11 cellular contexts compared by ENCODE assay signal in the genomic region with DNA sequence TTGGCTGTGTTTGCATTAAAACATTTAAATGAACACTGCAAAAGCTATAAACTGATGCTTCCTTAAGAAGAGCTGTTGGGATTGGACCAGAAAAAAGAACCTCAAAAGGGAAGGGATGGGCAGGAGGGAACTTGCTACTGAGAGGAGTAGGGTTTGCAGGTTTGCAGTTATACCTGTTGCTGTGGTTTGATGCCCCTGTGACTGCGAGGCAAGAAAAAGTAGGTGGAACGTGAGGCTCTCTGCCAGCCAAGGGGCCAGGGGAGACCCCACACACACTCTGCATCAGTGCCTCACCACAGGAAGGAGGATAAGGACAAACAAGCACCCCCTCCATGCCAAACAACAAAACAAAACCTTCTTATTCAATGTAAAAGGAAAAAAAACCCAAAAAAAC.
DNase-seq lines count a peak whose midpoint lies in the region; ATAC-seq and TF ChIP-seq lines count a peak whose summit lies in the region.
"Had no signal": no experiment of that assay in that cellular context is flagged by ENCODE, and none has a peak within 500 bp of the region (broad histone marks: within the 10 kb centered on the region; RNA-seq: fewer than 3 reads in every experiment).

No MANE protein-coding gene starts in this region.

- peak overlapping the region; percentile 60 for H3K4me3 ChIP-seq in MM.1S (ENCODE audit: low read length)
- H3K4me3 ChIP-seq in choroid plexus epithelial cell (ENCODE audit: low read depth, low read length) = peak overlapping the region; percentile 31

- peaks cover 5% of the 10 kb centered on the region; the same call in 1 of the 2 replicates for H3K79me2 ChIP-seq in MM.1S (ENCODE audit: low read length)

- peak overlapping the region; percentile 91 for H3K4me2 ChIP-seq in MM.1S (ENCODE audit: low read depth, low read length)

- H2AFZ ChIP-seq in MM.1S (ENCODE audit: low read length) = peak overlapping the region; percentile 68

- H3K9ac ChIP-seq in MM.1S (ENCODE audit: low read length) = peak overlapping the region; percentile 51

- peaks cover 32% of the 10 kb centered on the region for H3K4me1 ChIP-seq in MM.1S (ENCODE audit: low read length)

- no peaks in the 10 kb centered on the region for H3K9me2 ChIP-seq in MM.1S (replicated peaks; ENCODE audit: insufficient read depth, low read length)

- intact Hi-C loops in sciatic nerve (cut with DNase I) = no loop called here

- TF ChIP-seq CTCF in MM.1S (IDR thresholded peaks at IDR 0.05; ENCODE audit: low read length) (no peak), choroid plexus epithelial cell (conservative IDR thresholded peaks at IDR 0.05; ENCODE audit: low read depth, low read length) (no peak)

- H4K20me1 ChIP-seq in MM.1S (ENCODE audit: insufficient read depth, low read length) = no peaks in the 10 kb centered on the region

- ATAC-seq in sciatic nerve (peak; percentile 5), GM19452 (IDR thresholded peaks at IDR 0.05; ENCODE audit: unreplicated experiment) (no peak), HG03045 (IDR thresholded peaks at IDR 0.05; ENCODE audit: unreplicated experiment) (no peak)
- ATAC-seq: left lobe of liver had no signal

- peak overlapping the region; percentile 83 for H3K27ac ChIP-seq in MM.1S (ENCODE audit: low read length)
- H3K27ac ChIP-seq: 22Rv1 had no signal

- DNase-seq in DMS79 treated with DMSO at 0.1 percent for 48 hours (lab: John Stamatoyannopoulos, UW) = peak; percentile 49
- no peak for DNase-seq in DMS79 (lab: John Stamatoyannopoulos, UW)
- peak; percentile 26 for DNase-seq in MM.1S
- no peak for DNase-seq in choroid plexus epithelial cell (ENCODE audit: low read depth)
- DNase-seq in sciatic nerve (ENCODE audit: low spot score) = no peak
- no peak for DNase-seq in iPS-NIHi11 (ENCODE audit: low spot score)
- DNase-seq: activated CD4-positive, alpha-beta T cell treated with anti-CD3 and anti-CD28 coated beads for 1 hour had no signal

- no peaks in the 10 kb centered on the region for H3K27me3 ChIP-seq in MM.1S (replicated peaks; ENCODE audit: insufficient read depth, low read length)

- no peaks in the 10 kb centered on the region for H3K36me3 ChIP-seq in MM.1S (replicated peaks; ENCODE audit: insufficient read depth, low read length)

- H3F3A ChIP-seq in MM.1S (ENCODE audit: insufficient read depth, low read length) = peaks cover 34% of the 10 kb centered on the region

- no peaks in the 10 kb centered on the region for H3K9me3 ChIP-seq in MM.1S (replicated peaks; ENCODE audit: insufficient read depth, low read length)

Comparison
In these comparisons a context has a peak if more than half of its experiments do, and no peak if none do; other contexts are left out.
1. DNase-seq: peak in DMS79 treated with DMSO at 0.1 percent for 48 hours (single experiment) and MM.1S (single experiment); none in DMS79 (single experiment), choroid plexus epithelial cell (single experiment), sciatic nerve (single experiment) and iPS-NIHi11 (single experiment).